ENCODE assay signal across 2 cellular contexts in genomic region chr15:62637498-62637897, GRCh38.
TF ChIP-seq lines count a peak whose summit lies in the region.

No MANE protein-coding gene starts in this region.

TF ChIP-seq in A549, 52 proteins besides CTCF, POLR2A, EP300 and RAD21:
- TF ChIP-seq KDM5A (IDR thresholded peaks at IDR 0.05) (no peak), E2F6 (IDR thresholded peaks at IDR 0.05; ENCODE audit: borderline replicate concordance, low read depth) (no peak), HOXB5 (CRISPR knock-in tag; IDR thresholded peaks at IDR 0.05) (no peak), NPAS2 (CRISPR knock-in tag; IDR thresholded peaks at IDR 0.05; ENCODE audit: borderline replicate concordance) (no peak), ZC3H11A (IDR thresholded peaks at IDR 0.05) (no peak), POLR2AphosphoS2 (conservative IDR thresholded peaks at IDR 0.05; ENCODE audit: low read length) (no peak), ESRRA (IDR thresholded peaks at IDR 0.05; ENCODE audit: borderline replicate concordance, low read length) (no peak), MYC (IDR thresholded peaks at IDR 0.05; ENCODE audit: borderline replicate concordance, low read length) (no peak), TP53 (CRISPR knock-in tag; IDR thresholded peaks at IDR 0.05) (no peak)

TF ChIP-seq in H1, 55 proteins besides CTCF, POLR2A, EP300 and RAD21:
- TF ChIP-seq RNF2 (IDR thresholded peaks at IDR 0.05; ENCODE audit: borderline replicate concordance, low read depth, low read length, missing control alignments, poor library complexity, severe bottlenecking) (no peak), USF2 (IDR thresholded peaks at IDR 0.05; ENCODE audit: low read length) (no peak), SIX5 (IDR thresholded peaks at IDR 0.05; ENCODE audit: low read depth, low read length) (no peak), SIN3A (conservative IDR thresholded peaks at IDR 0.05 in 1 of 2, IDR thresholded peaks at IDR 0.05 in 1 of 2; ENCODE audit: low read depth in 1 of 2, low read length in 2 of 2) (no peak), SP1 (IDR thresholded peaks at IDR 0.05; ENCODE audit: low read depth, low read length) (no peak), CTBP2 (IDR thresholded peaks at IDR 0.05; ENCODE audit: borderline replicate concordance, insufficient read depth, insufficient read length, low read length) (no peak), KDM5A (IDR thresholded peaks at IDR 0.05; ENCODE audit: low read length) (no peak), TBP (IDR thresholded peaks at IDR 0.05; ENCODE audit: low read depth, low read length) (no peak), ATF2 (IDR thresholded peaks at IDR 0.05; ENCODE audit: low read length) (no peak), SP4 (IDR thresholded peaks at IDR 0.05; ENCODE audit: low read length) (no peak), RFX5 (IDR thresholded peaks at IDR 0.05; ENCODE audit: borderline replicate concordance, low read depth, low read length) (no peak), YY1 (IDR thresholded peaks at IDR 0.05; ENCODE audit: low read depth, low read length) (no peak), MAX (IDR thresholded peaks at IDR 0.05) (no peak), CHD1 (IDR thresholded peaks at IDR 0.05; ENCODE audit: low read depth, low read length) (no peak), SRF (IDR thresholded peaks at IDR 0.05; ENCODE audit: low read depth, low read length) (no peak), SP2 (IDR thresholded peaks at IDR 0.05; ENCODE audit: low read length) (no peak), BACH1 (IDR thresholded peaks at IDR 0.05; ENCODE audit: low read length) (no peak), TAF1 (IDR thresholded peaks at IDR 0.05; ENCODE audit: low read depth, low read length) (no peak), EGR1 (IDR thresholded peaks at IDR 0.05; ENCODE audit: borderline replicate concordance, low read depth, low read length) (no peak), CBX5 (IDR thresholded peaks at IDR 0.05; ENCODE audit: low read depth, low read length) (no peak)
TF ChIP-seq in H1: peak in this region for 0.
